In the genomic region with DNA sequence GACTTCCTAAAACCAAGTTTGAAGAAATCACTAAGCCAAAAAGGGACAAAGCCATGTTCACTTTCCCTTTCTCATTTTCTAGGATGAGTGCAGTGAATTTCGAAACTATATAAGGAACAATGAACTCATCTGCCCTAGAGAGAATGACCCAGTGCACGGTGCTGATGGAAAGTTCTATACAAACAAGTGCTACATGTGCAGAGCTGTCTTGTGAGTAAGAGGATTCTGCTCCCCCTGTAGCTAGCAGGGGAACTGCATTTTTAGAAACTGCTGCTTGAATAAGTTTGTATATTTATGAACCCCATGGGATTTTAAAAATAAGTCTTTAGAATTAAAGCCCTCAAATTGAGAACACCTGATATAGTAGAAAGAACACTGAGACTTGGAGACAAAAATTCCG, we compare ENCODE assay signal across 11 cellular contexts. TPM values are rescaled to one million over a fixed set of nuclear protein-coding genes. Genes with fewer than 3 reads are reported as not detected.
DNase-seq lines count a peak whose midpoint lies in the region; ATAC-seq and TF ChIP-seq lines count a peak whose summit lies in the region.
"Had no signal": no experiment of that assay in that cellular context is flagged by ENCODE, and none has a peak within 500 bp of the region (broad histone marks: within the 10 kb centered on the region; RNA-seq: fewer than 3 reads in every experiment).

No MANE protein-coding gene starts in this region.

- no peaks in the 10 kb centered on the region for H3K27me3 Mint-ChIP-seq in CD8-positive, alpha-beta memory T cell

- H3K27me3 ChIP-seq in MM.1S (replicated peaks; ENCODE audit: insufficient read depth, low read length) (no peaks in the 10 kb centered on the region), brain microvascular endothelial cell (replicated peaks) (no peaks in the 10 kb centered on the region), liver (ENCODE audit: control insufficient read depth in 4 of 4, insufficient read depth in 4 of 4, low read length in 3 of 4) (no peaks in the 10 kb centered on the region), gastrocnemius medialis (no peaks in the 10 kb centered on the region)
- H3K27me3 ChIP-seq in CD8-positive, alpha-beta memory T cell (ENCODE audit: insufficient read depth, low read length, poor library complexity, severe bottlenecking) = peaks cover 4% of the 10 kb centered on the region

- no peaks in the 10 kb centered on the region for H3K9me3 Mint-ChIP-seq in CD8-positive, alpha-beta memory T cell

- no peak overlapping the region for H3K9ac ChIP-seq in MM.1S (ENCODE audit: low read length)
- H3K9ac ChIP-seq in liver (ENCODE audit: low read depth in 1 of 2, low read length in 2 of 2) = no peak overlapping the region

- H4K20me1 ChIP-seq in MM.1S (ENCODE audit: insufficient read depth, low read length) = no peaks in the 10 kb centered on the region

- H3K4me2 ChIP-seq in MM.1S (ENCODE audit: low read depth, low read length) = no peak overlapping the region

- WGBS in liver = 52% methylated on average over 3 of the region's 3 CpGs

- no peak for TF ChIP-seq POLR2A in gastrocnemius medialis (IDR thresholded peaks at IDR 0.05)

- no peak for ATAC-seq in left cardiac atrium
- no peak for ATAC-seq in gastrocnemius medialis

- H3K9me3 ChIP-seq in MM.1S (replicated peaks; ENCODE audit: insufficient read depth, low read length) (no peaks in the 10 kb centered on the region), liver (ENCODE audit: control insufficient read depth in 4 of 4, low read length in 3 of 4) (no peaks in the 10 kb centered on the region), gastrocnemius medialis (no peaks in the 10 kb centered on the region)
- no peaks in the 10 kb centered on the region for H3K9me3 ChIP-seq in CD8-positive, alpha-beta memory T cell (ENCODE audit: low read length)

- TF ChIP-seq RAD21 in liver (IDR thresholded peaks at IDR 0.05) = no peak

- DNase-seq in EL (peak; percentile 5), MM.1S (no peak), brain microvascular endothelial cell (no peak), left cardiac atrium (no peak), gastrocnemius medialis (no peak)
- DNase-seq in activated CD4-positive, alpha-beta T cell treated with anti-CD3 and anti-CD28 coated beads for 48 hours = no peak
- no peak for DNase-seq in CD8-positive, alpha-beta memory T cell
- DNase-seq: cerebellar nuclear complex, glutamatergic neuron, NCI-H1048 had no signal

- H3F3A ChIP-seq in MM.1S (ENCODE audit: insufficient read depth, low read length) = no peaks in the 10 kb centered on the region

- in situ Hi-C loops in brain microvascular endothelial cell (cut with HindIII; ENCODE audit: low pct_ligation_motif_present, low sequenced_read_pairs) (no loop called here), gastrocnemius medialis (cut with MboI; ENCODE audit: low sequenced_read_pairs in 4 of 4) (no loop called here)

- H3K36me3 ChIP-seq in MM.1S (replicated peaks; ENCODE audit: insufficient read depth, low read length) = no peaks in the 10 kb centered on the region
- no peaks in the 10 kb centered on the region for H3K36me3 ChIP-seq in brain microvascular endothelial cell (replicated peaks)
- no peaks in the 10 kb centered on the region for H3K36me3 ChIP-seq in liver (ENCODE audit: control insufficient read depth in 4 of 4, insufficient read depth in 3 of 4, low read depth in 1 of 4, low read length in 3 of 4)
- H3K36me3 ChIP-seq in gastrocnemius medialis = no peaks in the 10 kb centered on the region
- no peaks in the 10 kb centered on the region for H3K36me3 ChIP-seq in CD8-positive, alpha-beta memory T cell (ENCODE audit: insufficient read depth, low read length)

- POLR2A ChIA-PET in CD8-positive, alpha-beta memory T cell (lab: Charles Lee) = no interaction called here

- intact Hi-C loops in left cardiac atrium (cut with DNase I) (no loop called here), gastrocnemius medialis (cut with DNase I; ENCODE audit: low total_unique reads) (no loop called here)

- no peak overlapping the region for H3K27ac Mint-ChIP-seq in CD8-positive, alpha-beta memory T cell

- H3K4me1 ChIP-seq in MM.1S (ENCODE audit: low read length) (no peaks in the 10 kb centered on the region), liver (ENCODE audit: control insufficient read depth in 4 of 4, insufficient read depth in 4 of 4, low read length in 3 of 4) (no peaks in the 10 kb centered on the region), gastrocnemius medialis (no peaks in the 10 kb centered on the region)
- H3K4me1 ChIP-seq in CD8-positive, alpha-beta memory T cell (ENCODE audit: insufficient read depth, low read length) = no peaks in the 10 kb centered on the region

- H3K4me1 Mint-ChIP-seq in CD8-positive, alpha-beta memory T cell = no peaks in the 10 kb centered on the region

- H3K4me3 Mint-ChIP-seq in CD8-positive, alpha-beta memory T cell = no peak overlapping the region

- no peaks in the 10 kb centered on the region for H3K9me2 ChIP-seq in MM.1S (replicated peaks; ENCODE audit: insufficient read depth, low read length)

- no peaks in the 10 kb centered on the region for H3K79me2 ChIP-seq in MM.1S (ENCODE audit: low read length)

- H3K27ac ChIP-seq in MM.1S (ENCODE audit: low read length) (no peak overlapping the region), brain microvascular endothelial cell (no peak overlapping the region), liver (ENCODE audit: low read depth in 1 of 2, low read length in 2 of 2) (no peak overlapping the region), gastrocnemius medialis (no peak overlapping the region)
- H3K27ac ChIP-seq in CD8-positive, alpha-beta memory T cell (ENCODE audit: low read depth, low read length) = no peak overlapping the region

- H3K36me3 Mint-ChIP-seq in CD8-positive, alpha-beta memory T cell = no peaks in the 10 kb centered on the region

- CTCF ChIA-PET in CD8-positive, alpha-beta memory T cell (lab: Charles Lee) = no interaction called here

- H3K4me3 ChIP-seq in MM.1S (ENCODE audit: low read length) = no peak overlapping the region
- H3K4me3 ChIP-seq in brain microvascular endothelial cell (ENCODE audit: low read depth, low read length) = no peak overlapping the region
- no peak overlapping the region for H3K4me3 ChIP-seq in liver (ENCODE audit: low read depth in 1 of 3, low read length in 3 of 3)
- H3K4me3 ChIP-seq in gastrocnemius medialis = no peak overlapping the region
- H3K4me3 ChIP-seq in CD8-positive, alpha-beta memory T cell (ENCODE audit: low read length) = no peak overlapping the region

- no peak overlapping the region for H2AFZ ChIP-seq in MM.1S (ENCODE audit: low read length)

- TF ChIP-seq CTCF in MM.1S (IDR thresholded peaks at IDR 0.05; ENCODE audit: low read length) (peak; percentile 36), brain microvascular endothelial cell (IDR thresholded peaks at IDR 0.05; ENCODE audit: low read depth, low read length, missing control alignments) (peak; percentile 47), liver (IDR thresholded peaks at IDR 0.05; ENCODE audit: low read depth, low read length, missing input control) (no peak), gastrocnemius medialis (IDR thresholded peaks at IDR 0.05 in 4 of 5, conservative IDR thresholded peaks at IDR 0.05 in 1 of 5) (no peak)

TF ChIP-seq in liver, 16 proteins besides CTCF, POLR2A, EP300 and RAD21:
- no peak for TF ChIP-seq YY1 (IDR thresholded peaks at IDR 0.05)
- TF ChIP-seq, protein P1, sequence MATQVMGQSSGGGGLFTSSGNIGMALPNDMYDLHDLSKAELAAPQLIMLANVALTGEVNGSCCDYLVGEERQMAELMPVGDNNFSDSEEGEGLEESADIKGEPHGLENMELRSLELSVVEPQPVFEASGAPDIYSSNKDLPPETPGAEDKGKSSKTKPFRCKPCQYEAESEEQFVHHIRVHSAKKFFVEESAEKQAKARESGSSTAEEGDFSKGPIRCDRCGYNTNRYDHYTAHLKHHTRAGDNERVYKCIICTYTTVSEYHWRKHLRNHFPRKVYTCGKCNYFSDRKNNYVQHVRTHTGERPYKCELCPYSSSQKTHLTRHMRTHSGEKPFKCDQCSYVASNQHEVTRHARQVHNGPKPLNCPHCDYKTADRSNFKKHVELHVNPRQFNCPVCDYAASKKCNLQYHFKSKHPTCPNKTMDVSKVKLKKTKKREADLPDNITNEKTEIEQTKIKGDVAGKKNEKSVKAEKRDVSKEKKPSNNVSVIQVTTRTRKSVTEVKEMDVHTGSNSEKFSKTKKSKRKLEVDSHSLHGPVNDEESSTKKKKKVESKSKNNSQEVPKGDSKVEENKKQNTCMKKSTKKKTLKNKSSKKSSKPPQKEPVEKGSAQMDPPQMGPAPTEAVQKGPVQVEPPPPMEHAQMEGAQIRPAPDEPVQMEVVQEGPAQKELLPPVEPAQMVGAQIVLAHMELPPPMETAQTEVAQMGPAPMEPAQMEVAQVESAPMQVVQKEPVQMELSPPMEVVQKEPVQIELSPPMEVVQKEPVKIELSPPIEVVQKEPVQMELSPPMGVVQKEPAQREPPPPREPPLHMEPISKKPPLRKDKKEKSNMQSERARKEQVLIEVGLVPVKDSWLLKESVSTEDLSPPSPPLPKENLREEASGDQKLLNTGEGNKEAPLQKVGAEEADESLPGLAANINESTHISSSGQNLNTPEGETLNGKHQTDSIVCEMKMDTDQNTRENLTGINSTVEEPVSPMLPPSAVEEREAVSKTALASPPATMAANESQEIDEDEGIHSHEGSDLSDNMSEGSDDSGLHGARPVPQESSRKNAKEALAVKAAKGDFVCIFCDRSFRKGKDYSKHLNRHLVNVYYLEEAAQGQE (IDR thresholded peaks at IDR 0.05) = no peak
- TF ChIP-seq SP1 (IDR thresholded peaks at IDR 0.05) = no peak
- TF ChIP-seq, protein P2, sequence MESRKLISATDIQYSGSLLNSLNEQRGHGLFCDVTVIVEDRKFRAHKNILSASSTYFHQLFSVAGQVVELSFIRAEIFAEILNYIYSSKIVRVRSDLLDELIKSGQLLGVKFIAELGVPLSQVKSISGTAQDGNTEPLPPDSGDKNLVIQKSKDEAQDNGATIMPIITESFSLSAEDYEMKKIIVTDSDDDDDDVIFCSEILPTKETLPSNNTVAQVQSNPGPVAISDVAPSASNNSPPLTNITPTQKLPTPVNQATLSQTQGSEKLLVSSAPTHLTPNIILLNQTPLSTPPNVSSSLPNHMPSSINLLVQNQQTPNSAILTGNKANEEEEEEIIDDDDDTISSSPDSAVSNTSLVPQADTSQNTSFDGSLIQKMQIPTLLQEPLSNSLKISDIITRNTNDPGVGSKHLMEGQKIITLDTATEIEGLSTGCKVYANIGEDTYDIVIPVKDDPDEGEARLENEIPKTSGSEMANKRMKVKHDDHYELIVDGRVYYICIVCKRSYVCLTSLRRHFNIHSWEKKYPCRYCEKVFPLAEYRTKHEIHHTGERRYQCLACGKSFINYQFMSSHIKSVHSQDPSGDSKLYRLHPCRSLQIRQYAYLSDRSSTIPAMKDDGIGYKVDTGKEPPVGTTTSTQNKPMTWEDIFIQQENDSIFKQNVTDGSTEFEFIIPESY (IDR thresholded peaks at IDR 0.05) = no peak
- no peak for TF ChIP-seq FOXA2 (IDR thresholded peaks at IDR 0.05)
- TF ChIP-seq, protein P3, sequence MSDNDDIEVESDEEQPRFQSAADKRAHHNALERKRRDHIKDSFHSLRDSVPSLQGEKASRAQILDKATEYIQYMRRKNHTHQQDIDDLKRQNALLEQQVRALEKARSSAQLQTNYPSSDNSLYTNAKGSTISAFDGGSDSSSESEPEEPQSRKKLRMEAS (IDR thresholded peaks at IDR 0.05) = peak; percentile 30

RNA-seq across cellular contexts. Expression of a gene that starts 42.7 kb away (rescaled TPM):
- not detected for total RNA-seq in liver
- not detected for polyA plus RNA-seq in liver
- total RNA-seq in left cardiac atrium = not detected
- total RNA-seq in gastrocnemius medialis = not detected
- not detected for total RNA-seq in CD8-positive, alpha-beta memory T cell
- not detected for polyA plus RNA-seq in CD8-positive, alpha-beta memory T cell

Comparison
In these comparisons a context has a peak if more than half of its experiments do, and no peak if none do; other contexts are left out.
1. CTCF ChIP-seq: peak in MM.1S (single experiment) and brain microvascular endothelial cell (single experiment); none in liver (single experiment) and gastrocnemius medialis (0 of 5).